In the genomic region with DNA sequence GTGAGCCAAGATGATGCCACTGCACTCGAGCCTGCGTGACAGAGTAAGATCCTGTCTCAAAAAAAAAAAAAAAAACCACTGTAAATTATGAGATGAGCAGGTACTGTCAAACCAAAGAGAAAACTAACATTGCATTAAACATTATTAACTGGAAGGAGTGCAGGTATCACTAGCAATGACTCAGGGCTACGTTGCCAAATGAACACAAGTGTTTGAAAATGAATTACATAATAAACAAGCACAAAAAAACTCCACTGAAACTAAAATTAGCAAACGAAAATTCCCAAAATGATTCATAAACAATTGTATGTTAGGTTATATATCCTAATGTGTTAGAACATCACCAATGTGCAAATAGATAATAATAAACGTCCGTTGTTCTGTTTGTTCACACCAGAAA, we compare ENCODE assay signal across 13 cellular contexts. TPM values are rescaled to one million over a fixed set of nuclear protein-coding genes. Genes with fewer than 3 reads are reported as not detected.
DNase-seq lines count a peak whose midpoint lies in the region; TF ChIP-seq lines count a peak whose summit lies in the region.
"Had no signal": no experiment of that assay in that cellular context is flagged by ENCODE, and none has a peak within 500 bp of the region (broad histone marks: within the 10 kb centered on the region; RNA-seq: fewer than 3 reads in every experiment).

No MANE protein-coding gene starts in this region.

- H3K9me3 ChIP-seq in PC-9 (ENCODE audit: insufficient read depth, low read depth), result no peaks in the 10 kb centered on the region
- H3K9me3 ChIP-seq in mammary epithelial cell (replicated peaks; ENCODE audit: insufficient read depth, low read length), result no peaks in the 10 kb centered on the region
- no peaks in the 10 kb centered on the region for H3K9me3 ChIP-seq in sigmoid colon

- H4K20me1 ChIP-seq in PC-9 (ENCODE audit: insufficient read depth), result no peaks in the 10 kb centered on the region
- H4K20me1 ChIP-seq in mammary epithelial cell (ENCODE audit: insufficient read depth, low read length), result no peaks in the 10 kb centered on the region

- no peak for TF ChIP-seq POLR2A in sigmoid colon (IDR thresholded peaks at IDR 0.05)

- no peaks in the 10 kb centered on the region for H3K27me3 ChIP-seq in PC-9 (ENCODE audit: insufficient read depth, low read depth)
- H3K27me3 ChIP-seq in mammary epithelial cell (ENCODE audit: insufficient read depth, low read length), result no peaks in the 10 kb centered on the region
- H3K27me3 ChIP-seq in sigmoid colon, result no peaks in the 10 kb centered on the region

- CTCF ChIA-PET in PC-9 (lab: Charles Lee), result interaction anchor here (0.5 to 0.6 kb wide), 2 partner anchors 16 to 43 kb away, joined by 5 to 6 read pairs; partner anchors contain the start of gene NSUN6
- CTCF ChIA-PET in mammary epithelial cell (lab: Charles Lee; ENCODE audit: low non-redundant PET), result no interaction called here

- TF ChIP-seq EP300 in sigmoid colon (IDR thresholded peaks at IDR 0.05), result no peak

- H3K36me3 ChIP-seq in PC-9 (ENCODE audit: low read depth) (no peaks in the 10 kb centered on the region), mammary epithelial cell (ENCODE audit: insufficient read depth, low read length) (peaks cover 4% of the 10 kb centered on the region), sigmoid colon (peaks cover 0 to 17% (median 0%) of the 10 kb centered on the region in 4 donors)

- H3K79me2 ChIP-seq in PC-9 (ENCODE audit: low read depth) (no peaks in the 10 kb centered on the region), mammary epithelial cell (ENCODE audit: insufficient read depth, low read length) (no peaks in the 10 kb centered on the region)

- H3K27ac ChIP-seq in PC-9 (peak overlapping the region; percentile 59), mammary epithelial cell (ENCODE audit: insufficient read depth, low read depth, low read length) (peak overlapping the region; percentile 5), sigmoid colon (no peak overlapping the region)
- H3K27ac ChIP-seq: C4-2B had no signal

- H3F3A ChIP-seq in PC-9 (ENCODE audit: insufficient read depth, low read depth), result peaks cover 24% of the 10 kb centered on the region

- in situ Hi-C loops in Caki2 (cut with HindIII; ENCODE audit: low pct_unique_long_range_greater_than_20kb, low sequenced_read_pairs), result no loop called here
- in situ Hi-C loops in mammary epithelial cell (cut with MboI; ENCODE audit: low sequenced_read_pairs in 2 of 2), result no loop called here

- no peaks in the 10 kb centered on the region for H3K9me2 ChIP-seq in PC-9 (ENCODE audit: insufficient read depth)

- H2AFZ ChIP-seq in PC-9 (no peak overlapping the region), mammary epithelial cell (ENCODE audit: low read depth, low read length) (no peak overlapping the region)

- intact Hi-C loops in PC-9 (cut with micrococcal nuclease; ENCODE audit: unreplicated experiment) (no loop called here), mammary epithelial cell (cut with micrococcal nuclease) (loop anchor here (5.0 kb wide), 1 partner anchor 44 kb away; the partner anchor contains the start of gene NSUN6), sigmoid colon (cut with DNase I) (no loop called here)

- POLR2A ChIA-PET in PC-9 (lab: Charles Lee; ENCODE audit: unreplicated experiment), result no interaction called here

- 71% methylated on average over 5 of the region's 6 CpGs for WGBS in mammary epithelial cell (ENCODE audit: low coverage, missing lambda C conversion rate)
- whole genome bisulfite sequencing in sigmoid colon, 2 donors, result 87 to 89% methylated on average over 6 of the region's 6 CpGs

- DNase-seq in Caki2 (ENCODE audit: low read depth), result peak; percentile 55
- no peak for DNase-seq in PC-9
- peak; percentile 30 for DNase-seq in mammary epithelial cell
- peak; percentile 20 for DNase-seq in iris pigment epithelial cell (ENCODE audit: low read depth)
- DNase-seq in sigmoid colon, result no peak
- no peak for DNase-seq in glomerular visceral epithelial cell (ENCODE audit: extremely low spot score)
- no peak for DNase-seq in GM03348 (ENCODE audit: low spot score)
- DNase-seq: AML-193, COR-L47, GOT3, NCI-H1105, NCI-H2081 had no signal

- H3K4me2 ChIP-seq in PC-9 (0 out of 2 replicates have a peak overlapping the region, but pooled peaks have one; percentile 53), mammary epithelial cell (ENCODE audit: insufficient read depth, low read depth, low read length) (no peak overlapping the region)

- BruUV-seq in PC-9 (replicated peaks; lab: Mats Ljungman, UMichigan), result no TSS peak
- no TSS peak for BruUV-seq in mammary epithelial cell (replicated peaks; lab: Mats Ljungman, UMichigan)

- dilution Hi-C loops in mammary epithelial cell (cut with HindIII; ENCODE audit: low sequenced_read_pairs), result no loop called here

- H3K4me3 ChIP-seq in PC-9 (no peak overlapping the region), mammary epithelial cell (replicated peaks in 1 of 3; ENCODE audit: insufficient read depth in 1 of 3, low read depth in 2 of 3, low read length in 3 of 3) (no peak overlapping the region), sigmoid colon (no peak overlapping the region)

- TF ChIP-seq CTCF in PC-9 (conservative IDR thresholded peaks at IDR 0.05) (no peak), mammary epithelial cell (conservative IDR thresholded peaks at IDR 0.05 in 1 of 2, IDR thresholded peaks at IDR 0.05 in 1 of 2; ENCODE audit: extremely low read depth in 1 of 2, insufficient read depth in 1 of 2, low read depth in 1 of 2, low read length in 2 of 2) (no peak), sigmoid colon (IDR thresholded peaks at IDR 0.05) (no peak)

- H3K9ac ChIP-seq in mammary epithelial cell (ENCODE audit: insufficient read depth, low read length), result no peak overlapping the region

- H3K4me1 ChIP-seq in PC-9 (replicated peaks; ENCODE audit: insufficient read depth) (peaks cover 55% of the 10 kb centered on the region), mammary epithelial cell (ENCODE audit: insufficient read depth, low read length) (peaks cover 24% of the 10 kb centered on the region), sigmoid colon (peaks cover 0 to 11% (median 5%) of the 10 kb centered on the region in 4 donors)

RNA-seq across cellular contexts. Expression of gene NSUN6, which starts 42.8 kb away (rescaled TPM):
- total RNA-seq in Caki2 (2014; rRNA removed; shearing (Covaris generic); ENCODE audit: low replicate concordance), result 1.0 and 3.6 TPM in 2 replicates
- total RNA-seq in PC-9 (2021), result 11.9 and 12.9 TPM in 2 replicates
- total RNA-seq in mammary epithelial cell, result 1 to 10 TPM; 8.1 to 8.5 TPM
- 5.5 TPM for polyA plus RNA-seq in mammary epithelial cell
- polyA minus RNA-seq in mammary epithelial cell, result 16.1 TPM
- 10 to 100 TPM in 1 of 4 donors, 1 to 10 TPM in 3; 6.8 to 20.2 (median 7.6) TPM for total RNA-seq in sigmoid colon
- polyA plus RNA-seq in sigmoid colon, result 1 to 10 TPM; 4.4 to 7.3 (median 5.4) TPM

RNA-seq across cellular contexts. Expression of gene ARL5B, which starts 50.6 kb away (rescaled TPM):
- total RNA-seq in Caki2 (2014; rRNA removed; shearing (Covaris generic); ENCODE audit: low replicate concordance), result 9.0 and 15.2 TPM in 2 replicates
- total RNA-seq in PC-9 (2021) (11.1 and 15.3 TPM in 2 replicates), mammary epithelial cell (10 to 100 TPM; 14.1 to 16.8 TPM), sigmoid colon (10 to 100 TPM in 2 of 4 donors, 1 to 10 TPM in 2; 8.3 to 11.2 (median 10.1) TPM)
- polyA plus RNA-seq in mammary epithelial cell (3.4 TPM), sigmoid colon (1 to 10 TPM; 3.0 to 9.0 (median 5.5) TPM)
- polyA minus RNA-seq in mammary epithelial cell, result 7.2 TPM

Comparison
In these comparisons a context has a peak if more than half of its experiments do, and no peak if none do; other contexts are left out.
1. DNase-seq: peak in Caki2 (single experiment), mammary epithelial cell (single experiment) and iris pigment epithelial cell (single experiment); none in PC-9 (0 of 2), sigmoid colon (single experiment), glomerular visceral epithelial cell (single experiment) and GM03348 (single experiment).
2. H3K27ac ChIP-seq: peak in PC-9 (single experiment) and mammary epithelial cell (single experiment); none in sigmoid colon (0 of 4).